Comparison of ENCODE assay signal across 8 cellular contexts in the genomic region with DNA sequence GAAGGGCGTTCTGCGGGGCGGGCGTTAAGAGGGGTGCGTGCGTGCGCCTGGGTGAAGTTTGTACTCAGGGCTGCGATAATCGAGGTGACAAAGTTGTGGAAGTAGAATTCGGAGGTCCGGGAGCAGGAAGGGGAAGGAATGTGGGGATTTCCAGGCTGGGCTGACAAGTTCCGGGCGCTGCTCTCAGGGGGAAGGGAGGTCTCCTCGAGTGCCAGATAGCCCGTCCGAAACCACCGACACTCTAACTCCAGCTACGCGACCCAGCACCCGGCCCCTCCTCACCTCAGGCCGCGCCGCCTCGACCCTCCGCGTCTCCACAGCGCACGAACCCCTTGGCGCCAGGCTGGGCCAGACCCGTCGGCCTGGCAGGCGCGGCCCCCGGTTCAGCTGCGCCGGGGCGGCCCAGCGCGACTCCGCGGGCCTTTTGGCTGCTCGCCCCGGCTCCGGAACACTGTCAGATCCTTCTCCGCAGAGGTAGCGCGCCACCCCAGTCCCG. TPM values are rescaled to one million over a fixed set of nuclear protein-coding genes. Genes with fewer than 3 reads are reported as not detected.
DNase-seq lines count a peak whose midpoint lies in the region; ATAC-seq and TF ChIP-seq lines count a peak whose summit lies in the region.

A gene (minus strand): TSS at position 462 of the 496 bp plus-strand sequence. CDS start 18,685 bp downstream, outside the sequence.

- H3F3A ChIP-seq in GM23338 (replicated peaks; ENCODE audit: low read depth), result no peaks in the 10 kb centered on the region

- 0% methylated on average over 13 to 14 of the region's 48 CpGs for WGBS in gastroesophageal sphincter (ENCODE audit: low coverage in 1 of 2), 2 donors

- H3K4me2 ChIP-seq in GM23338, result peak within 1 kb of the TSS; percentile 95

- no peaks in the 10 kb centered on the region for H4K20me1 ChIP-seq in GM23338 (replicated peaks; ENCODE audit: insufficient read depth)

- H3K9me2 ChIP-seq in GM23338 (ENCODE audit: insufficient read depth), result no peaks in the 10 kb centered on the region

- H3K27me3 ChIP-seq in GM23338 (ENCODE audit: insufficient read depth) (no peaks in the 10 kb centered on the region), gastroesophageal sphincter (no peaks in the 10 kb centered on the region), neutrophil (peaks cover 73% of the 10 kb centered on the region)

- peak within 1 kb of the TSS; percentile 91 for H2AFZ ChIP-seq in GM23338

- TF ChIP-seq CTCF in GM23338 (conservative IDR thresholded peaks at IDR 0.05; ENCODE audit: low read depth in 2 of 2), result no peak
- no peak for TF ChIP-seq CTCF in LNCaP clone FGC (IDR thresholded peaks at IDR 0.05; ENCODE audit: control insufficient read depth, extremely low read depth, insufficient read depth)
- TF ChIP-seq CTCF in gastroesophageal sphincter (IDR thresholded peaks at IDR 0.05), result peak in 1 of 4 experiments; percentile 14
- no peak for TF ChIP-seq CTCF in neutrophil (IDR thresholded peaks at IDR 0.05)

- H3K4me3 ChIP-seq in GM23338 (peak within 1 kb of the TSS; percentile 82), LNCaP clone FGC (ENCODE audit: low read depth, low read length) (peak within 1 kb of the TSS; percentile 89), gastroesophageal sphincter (peak within 1 kb of the TSS; percentile 53 to 83), neutrophil (ENCODE audit: low read depth in 1 of 2, low read length in 1 of 2) (peak within 1 kb of the TSS; percentile 83 to 95)

- peaks cover 26% of the 10 kb centered on the region; the same call in 2 of the 3 replicates for H3K4me1 Mint-ChIP-seq in GM23338

- peak; percentile 51 for DNase-seq in NCI-H510A treated with DMSO at 0.1 percent for 48 hours (lab: John Stamatoyannopoulos, UW)
- no peak for DNase-seq in NCI-H510A (lab: John Stamatoyannopoulos, UW)
- peak; percentile 89 for DNase-seq in GM23338 (ENCODE audit: low spot score)
- DNase-seq in LNCaP clone FGC (ENCODE audit: low read depth), result no peak
- DNase-seq in activated gamma-delta T cell treated with Interleukin-2 at 50 U/mL for 16 hours, result peak; percentile 36
- no peak for DNase-seq in islet precursor cell

- H3K9me3 ChIP-seq in gastroesophageal sphincter (no peaks in the 10 kb centered on the region), neutrophil (no peaks in the 10 kb centered on the region)

- peak within 1 kb of the TSS; percentile 97 for H3K27ac Mint-ChIP-seq in GM23338

- H3K27ac ChIP-seq in GM23338 (ENCODE audit: low read depth) (peak within 1 kb of the TSS; percentile 86), gastroesophageal sphincter (peak within 1 kb of the TSS; percentile 86 to 100 (median 98)), neutrophil (peak within 1 kb of the TSS; percentile 68)

- H3K36me3 Mint-ChIP-seq in GM23338 (ENCODE audit: low read depth), result no peaks in the 10 kb centered on the region; the same call in 2 of the 3 replicates

- no peak for TF ChIP-seq EP300 in gastroesophageal sphincter (IDR thresholded peaks at IDR 0.05)

- peak; percentile 95 to 97 for TF ChIP-seq POLR2A in gastroesophageal sphincter (IDR thresholded peaks at IDR 0.05)

- peaks cover 7% of the 10 kb centered on the region for H3K27me3 Mint-ChIP-seq in GM23338 (ENCODE audit: insufficient read depth, low read depth, poor library complexity)

- ATAC-seq in GM23338 (peak; percentile 80), gastroesophageal sphincter (peak; percentile 56)

- H3K9me3 Mint-ChIP-seq in GM23338, result no peaks in the 10 kb centered on the region

- peak within 1 kb of the TSS; percentile 94 for H3K4me3 Mint-ChIP-seq in GM23338

- peaks cover 29% of the 10 kb centered on the region for H3K79me2 ChIP-seq in GM23338 (replicated peaks; ENCODE audit: insufficient read depth)

- H3K36me3 ChIP-seq in GM23338 (ENCODE audit: insufficient read depth) (no peaks in the 10 kb centered on the region), gastroesophageal sphincter (no peaks in the 10 kb centered on the region), neutrophil (no peaks in the 10 kb centered on the region)

- H3K4me1 ChIP-seq in GM23338 (ENCODE audit: insufficient read depth) (peaks cover 23% of the 10 kb centered on the region), gastroesophageal sphincter (peaks cover 0 to 51% (median 3%) of the 10 kb centered on the region in 3 donors), neutrophil (ENCODE audit: control insufficient read depth in 1 of 2, insufficient read depth in 1 of 2, low read depth in 1 of 2, low read length in 1 of 2) (peaks cover 20 to 32% of the 10 kb centered on the region in 2 experiments)

TF ChIP-seq in GM23338, 12 proteins besides CTCF, POLR2A, EP300 and RAD21 (continues in another document):
- TF ChIP-seq STAT1 (IDR thresholded peaks at IDR 0.05; ENCODE audit: unreplicated experiment), result no peak
- TF ChIP-seq, protein P1, sequence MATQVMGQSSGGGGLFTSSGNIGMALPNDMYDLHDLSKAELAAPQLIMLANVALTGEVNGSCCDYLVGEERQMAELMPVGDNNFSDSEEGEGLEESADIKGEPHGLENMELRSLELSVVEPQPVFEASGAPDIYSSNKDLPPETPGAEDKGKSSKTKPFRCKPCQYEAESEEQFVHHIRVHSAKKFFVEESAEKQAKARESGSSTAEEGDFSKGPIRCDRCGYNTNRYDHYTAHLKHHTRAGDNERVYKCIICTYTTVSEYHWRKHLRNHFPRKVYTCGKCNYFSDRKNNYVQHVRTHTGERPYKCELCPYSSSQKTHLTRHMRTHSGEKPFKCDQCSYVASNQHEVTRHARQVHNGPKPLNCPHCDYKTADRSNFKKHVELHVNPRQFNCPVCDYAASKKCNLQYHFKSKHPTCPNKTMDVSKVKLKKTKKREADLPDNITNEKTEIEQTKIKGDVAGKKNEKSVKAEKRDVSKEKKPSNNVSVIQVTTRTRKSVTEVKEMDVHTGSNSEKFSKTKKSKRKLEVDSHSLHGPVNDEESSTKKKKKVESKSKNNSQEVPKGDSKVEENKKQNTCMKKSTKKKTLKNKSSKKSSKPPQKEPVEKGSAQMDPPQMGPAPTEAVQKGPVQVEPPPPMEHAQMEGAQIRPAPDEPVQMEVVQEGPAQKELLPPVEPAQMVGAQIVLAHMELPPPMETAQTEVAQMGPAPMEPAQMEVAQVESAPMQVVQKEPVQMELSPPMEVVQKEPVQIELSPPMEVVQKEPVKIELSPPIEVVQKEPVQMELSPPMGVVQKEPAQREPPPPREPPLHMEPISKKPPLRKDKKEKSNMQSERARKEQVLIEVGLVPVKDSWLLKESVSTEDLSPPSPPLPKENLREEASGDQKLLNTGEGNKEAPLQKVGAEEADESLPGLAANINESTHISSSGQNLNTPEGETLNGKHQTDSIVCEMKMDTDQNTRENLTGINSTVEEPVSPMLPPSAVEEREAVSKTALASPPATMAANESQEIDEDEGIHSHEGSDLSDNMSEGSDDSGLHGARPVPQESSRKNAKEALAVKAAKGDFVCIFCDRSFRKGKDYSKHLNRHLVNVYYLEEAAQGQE (IDR thresholded peaks at IDR 0.05; ENCODE audit: unreplicated experiment), result no peak
- no peak for TF ChIP-seq NANOG (IDR thresholded peaks at IDR 0.05; ENCODE audit: borderline replicate concordance)
- no peak for TF ChIP-seq EZH2 (IDR thresholded peaks at IDR 0.05; ENCODE audit: low read depth, unreplicated experiment)
- no peak for TF ChIP-seq CREB1 (CRISPR knock-in tag; IDR thresholded peaks at IDR 0.05; ENCODE audit: low read depth)
- no peak for TF ChIP-seq ZNF331 (CRISPR knock-in tag; IDR thresholded peaks at IDR 0.05; ENCODE audit: low read depth)

RNA-seq across cellular contexts. Expression of the gene that starts here (rescaled TPM):
- 9.8 and 11.3 TPM in 2 replicates for total RNA-seq in GM23338 (2014; rRNA removed; shearing (Covaris generic))
- 5.0 and 6.7 TPM in 2 replicates for polyA plus RNA-seq in GM23338 (2016; fragmentation: Nextera tagmentation; extraction: Ambion mirVana)
- total RNA-seq in gastroesophageal sphincter, result 100 to 1,000 TPM; 351 to 761 (median 435) TPM

Comparison
In these comparisons a context has a peak if more than half of its experiments do, and no peak if none do; other contexts are left out.
1. RNA of the gene that starts here (total RNA-seq): 351 to 761 TPM in gastroesophageal sphincter; 9.8 to 11.3 TPM in GM23338; every median in the first group is over 10 times any median in the second.
2. DNase-seq: peak in NCI-H510A treated with DMSO at 0.1 percent for 48 hours (single experiment), GM23338 (single experiment) and activated gamma-delta T cell treated with Interleukin-2 at 50 U/mL for 16 hours (single experiment); none in NCI-H510A (single experiment), LNCaP clone FGC (single experiment) and islet precursor cell (single experiment).
3. Peak in every context shown above with its lines, with median percentiles within 50 percentile points of each other: H3K27ac ChIP-seq and H3K4me3 ChIP-seq.